In the genomic region with DNA sequence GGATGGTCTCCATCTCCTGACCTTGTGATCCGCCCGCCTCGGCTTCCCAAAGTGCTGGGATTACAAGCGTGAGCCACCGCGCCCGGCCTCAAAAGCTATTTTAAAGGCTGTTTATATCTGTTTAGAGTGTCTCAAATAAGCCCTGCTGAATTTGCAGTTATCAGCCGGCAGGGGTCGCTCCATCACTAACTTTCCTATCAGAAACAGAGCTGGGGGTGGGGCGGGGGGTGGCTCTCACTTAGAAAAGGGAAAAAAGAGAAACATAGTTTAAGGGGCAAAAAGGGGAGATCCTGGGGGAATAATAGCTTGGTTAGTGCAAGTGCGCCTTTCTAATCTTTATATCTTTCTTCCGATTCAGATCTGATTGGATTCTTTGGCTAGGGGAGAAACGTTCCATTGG, we compare ENCODE assay signal across 20 cellular contexts.
DNase-seq lines count a peak whose midpoint lies in the region; ATAC-seq and TF ChIP-seq lines count a peak whose summit lies in the region.
"Had no signal": no experiment of that assay in that cellular context is flagged by ENCODE, and none has a peak within 500 bp of the region (broad histone marks: within the 10 kb centered on the region; RNA-seq: fewer than 3 reads in every experiment).

No MANE protein-coding gene starts in this region.

- H3K4me3 ChIP-seq in PC-9 (no peak overlapping the region), mesenchymal stem cell (ENCODE audit: insufficient read depth in 1 of 2, low read depth in 1 of 2, low read length in 2 of 2) (no peak overlapping the region)
- H3K4me3 ChIP-seq: colonic mucosa, psoas muscle, tibial nerve had no signal

- H3K18ac ChIP-seq in mesenchymal stem cell (ENCODE audit: low read depth in 1 of 2, low read length in 2 of 2) = no peak overlapping the region

- CTCF ChIA-PET in PC-9 (lab: Charles Lee) = interaction anchor here (0.7 kb wide), 1 partner anchor 466 kb away, joined by 3 read pairs; no protein-coding TSS in a partner anchor

- H4K20me1 ChIP-seq in PC-9 (ENCODE audit: insufficient read depth) = no peaks in the 10 kb centered on the region

- H3K9ac ChIP-seq in mesenchymal stem cell (ENCODE audit: low read length) = no peak overlapping the region

- no peak overlapping the region for H3K27ac Mint-ChIP-seq in stimulated activated effector memory CD8-positive, alpha-beta T cell treated with anti-CD3 and anti-CD28 coated beads, Interleukin-12 subunit alpha, Interleukin-12 subunit beta, amount 100 ng/mL, for 72 hours
- H3K27ac Mint-ChIP-seq: activated CD8-positive, alpha-beta memory T cell treated with anti-CD3 and anti-CD28 coated beads, Interleukin-2, amount 10 ng/mL, durations not matched to agents 7 days and 5 days; brain; CD8-positive, alpha-beta memory T cell; mesothelial cell of epicardium; nephron had no signal

- H3K9me3 Mint-ChIP-seq in stimulated activated effector memory CD8-positive, alpha-beta T cell treated with anti-CD3 and anti-CD28 coated beads, Interleukin-12 subunit alpha, Interleukin-12 subunit beta, amount 100 ng/mL, for 72 hours = peaks cover 12% of the 10 kb centered on the region

- no peak overlapping the region for H2AK5ac ChIP-seq in mesenchymal stem cell (ENCODE audit: low read length, severe bottlenecking)

- H3K36me3 ChIP-seq in PC-9 (ENCODE audit: low read depth) = no peaks in the 10 kb centered on the region
- no peaks in the 10 kb centered on the region for H3K36me3 ChIP-seq in mesenchymal stem cell (ENCODE audit: control insufficient read depth in 1 of 2, insufficient read depth in 2 of 2, low read depth in 1 of 2, low read length in 2 of 2)
- H3K36me3 ChIP-seq: colonic mucosa, tibial nerve had no signal

- BruUV-seq in PC-9 (replicated peaks; lab: Mats Ljungman, UMichigan) = no TSS peak

- H3K79me2 ChIP-seq in PC-9 (ENCODE audit: low read depth) = no peaks in the 10 kb centered on the region

- H3K27ac ChIP-seq in PC-9 (no peak overlapping the region), mesenchymal stem cell (ENCODE audit: low read length, poor library complexity, severe bottlenecking) (no peak overlapping the region)
- H3K27ac ChIP-seq: colonic mucosa, psoas muscle, tibial nerve had no signal

- peak; percentile 67 for TF ChIP-seq CTCF in PC-9 (conservative IDR thresholded peaks at IDR 0.05)

- H3K27me3 ChIP-seq in PC-9 (ENCODE audit: insufficient read depth, low read depth) = no peaks in the 10 kb centered on the region
- H3K27me3 ChIP-seq in mesenchymal stem cell (ENCODE audit: control insufficient read depth in 1 of 2, insufficient read depth in 1 of 2, low read length in 2 of 2) = no peaks in the 10 kb centered on the region
- H3K27me3 ChIP-seq: colonic mucosa, tibial nerve had no signal

- H2AFZ ChIP-seq in PC-9 (no peak overlapping the region), mesenchymal stem cell (ENCODE audit: low read depth, low read length) (no peak overlapping the region)

- POLR2A ChIA-PET in PC-9 (lab: Charles Lee; ENCODE audit: unreplicated experiment) = no interaction called here

- no peak overlapping the region for H3K4me2 ChIP-seq in PC-9
- H3K4me2 ChIP-seq in mesenchymal stem cell (ENCODE audit: low read length, poor library complexity, severe bottlenecking) = no peak overlapping the region

- H4K91ac ChIP-seq in mesenchymal stem cell (ENCODE audit: low read length) = no peak overlapping the region

- no peak overlapping the region for H3K23ac ChIP-seq in mesenchymal stem cell (ENCODE audit: low read length in 2 of 2)

- no peaks in the 10 kb centered on the region for H3K9me2 ChIP-seq in PC-9 (ENCODE audit: insufficient read depth)

- H3K36me3 Mint-ChIP-seq in stimulated activated effector memory CD8-positive, alpha-beta T cell treated with anti-CD3 and anti-CD28 coated beads, Interleukin-12 subunit alpha, Interleukin-12 subunit beta, amount 100 ng/mL, for 72 hours = no peaks in the 10 kb centered on the region
- H3K36me3 Mint-ChIP-seq: activated CD8-positive, alpha-beta memory T cell treated with anti-CD3 and anti-CD28 coated beads, Interleukin-2, amount 10 ng/mL, durations not matched to agents 7 days and 5 days; brain; CD8-positive, alpha-beta memory T cell; mesothelial cell of epicardium had no signal

- no peak for ATAC-seq in stimulated activated effector memory CD8-positive, alpha-beta T cell treated with anti-CD3 and anti-CD28 coated beads, Interleukin-12 subunit alpha, Interleukin-12 subunit beta, amount 100 ng/mL, for 72 hours
- no peak for ATAC-seq in GM21737 (IDR thresholded peaks at IDR 0.05; ENCODE audit: unreplicated experiment)
- ATAC-seq: activated CD8-positive, alpha-beta memory T cell treated with anti-CD3 and anti-CD28 coated beads, Interleukin-2, amount 10 ng/mL, durations not matched to agents 7 days and 5 days; left lobe of liver; psoas muscle; stimulated activated naive CD8-positive, alpha-beta T cell treated with anti-CD3 and anti-CD28 coated beads, Interleukin-15, Interleukin-2, amounts not matched to agents 100 U/mL and 50 U/mL, for 24 hours had no signal

- H3K9me3 ChIP-seq in PC-9 (ENCODE audit: insufficient read depth, low read depth) (no peaks in the 10 kb centered on the region), mesenchymal stem cell (ENCODE audit: control insufficient read depth, low read length) (peaks cover 5% of the 10 kb centered on the region)
- H3K9me3 ChIP-seq: colonic mucosa, psoas muscle, tibial nerve had no signal

- H3K4me1 ChIP-seq in PC-9 (replicated peaks; ENCODE audit: insufficient read depth) = no peaks in the 10 kb centered on the region
- no peaks in the 10 kb centered on the region for H3K4me1 ChIP-seq in mesenchymal stem cell (ENCODE audit: control insufficient read depth, insufficient read depth, low read depth, low read length)
- H3K4me1 ChIP-seq: colonic mucosa, psoas muscle, tibial nerve had no signal

- no peak overlapping the region for H3K14ac ChIP-seq in mesenchymal stem cell (ENCODE audit: low read length in 2 of 2)

- intact Hi-C loops in PC-9 (cut with micrococcal nuclease; ENCODE audit: unreplicated experiment) = loop anchor here (10.0 kb wide), 1 partner anchor 570 kb away; no protein-coding TSS in a partner anchor

- H3K4me3 Mint-ChIP-seq in stimulated activated effector memory CD8-positive, alpha-beta T cell treated with anti-CD3 and anti-CD28 coated beads, Interleukin-12 subunit alpha, Interleukin-12 subunit beta, amount 100 ng/mL, for 72 hours = no peak overlapping the region
- H3K4me3 Mint-ChIP-seq: activated CD8-positive, alpha-beta memory T cell treated with anti-CD3 and anti-CD28 coated beads, Interleukin-2, amount 10 ng/mL, durations not matched to agents 7 days and 5 days; brain; CD8-positive, alpha-beta memory T cell; mesothelial cell of epicardium; nephron had no signal

- no peaks in the 10 kb centered on the region for H3K4me1 Mint-ChIP-seq in stimulated activated effector memory CD8-positive, alpha-beta T cell treated with anti-CD3 and anti-CD28 coated beads, Interleukin-12 subunit alpha, Interleukin-12 subunit beta, amount 100 ng/mL, for 72 hours
- H3K4me1 Mint-ChIP-seq: activated CD8-positive, alpha-beta memory T cell treated with anti-CD3 and anti-CD28 coated beads, Interleukin-2, amount 10 ng/mL, durations not matched to agents 7 days and 5 days; brain; CD8-positive, alpha-beta memory T cell; mesothelial cell of epicardium; nephron had no signal

- WGBS in mesenchymal stem cell = no CpG with 5 or more reads among the region's 13 CpGs

- H2BK15ac ChIP-seq in mesenchymal stem cell (ENCODE audit: low read depth, poor library complexity, severe bottlenecking) = no peak overlapping the region

- no peaks in the 10 kb centered on the region for H3K79me1 ChIP-seq in mesenchymal stem cell (replicated peaks; ENCODE audit: low read length, poor library complexity, severe bottlenecking)

- H3F3A ChIP-seq in PC-9 (ENCODE audit: insufficient read depth, low read depth) = no peaks in the 10 kb centered on the region

- H2BK5ac ChIP-seq in mesenchymal stem cell (ENCODE audit: low read depth, low read length, poor library complexity, severe bottlenecking) = no peak overlapping the region

- H3K4ac ChIP-seq in mesenchymal stem cell (ENCODE audit: low read depth in 1 of 2, low read length in 2 of 2) = no peak overlapping the region

- no peak overlapping the region for H4K8ac ChIP-seq in mesenchymal stem cell (ENCODE audit: low read length)

- no peak overlapping the region for H2BK12ac ChIP-seq in mesenchymal stem cell (ENCODE audit: low read length in 2 of 2)

- no peak overlapping the region for H2BK120ac ChIP-seq in mesenchymal stem cell (ENCODE audit: low read depth, low read length)

- DNase-seq in DMS 273 treated with DMSO at 0.1 percent for 48 hours (lab: John Stamatoyannopoulos, UW) = peak; percentile 7
- DNase-seq in HT-29 (ENCODE audit: low spot score) = peak; percentile 21
- no peak for DNase-seq in PC-9
- DNase-seq in mesenchymal stem cell = peak; percentile 1
- no peak for DNase-seq in stimulated activated effector memory CD8-positive, alpha-beta T cell treated with anti-CD3 and anti-CD28 coated beads, Interleukin-12 subunit alpha, Interleukin-12 subunit beta, amount 100 ng/mL, for 72 hours (ENCODE audit: low spot score in 2 of 2)
- no peak for DNase-seq in pons (ENCODE audit: low spot score)
- DNase-seq: activated CD8-positive, alpha-beta memory T cell treated with anti-CD3 and anti-CD28 coated beads, Interleukin-2, amount 10 ng/mL, durations not matched to agents 7 days and 5 days; CD8-positive, alpha-beta memory T cell; colonic mucosa; DND-41; HCEC 1CT; NCI-H1436 treated with DMSO at 0.1 percent for 48 hours; psoas muscle; stimulated activated naive CD8-positive, alpha-beta T cell treated with anti-CD3 and anti-CD28 coated beads, Interleukin-15, Interleukin-2, amounts not matched to agents 100 U/mL and 50 U/mL, for 24 hours had no signal

Comparison
In these comparisons a context has a peak if more than half of its experiments do, and no peak if none do; other contexts are left out.
1. DNase-seq: peak in DMS 273 treated with DMSO at 0.1 percent for 48 hours (single experiment), HT-29 (single experiment) and mesenchymal stem cell (single experiment); none in PC-9 (0 of 2), stimulated activated effector memory CD8-positive, alpha-beta T cell treated with anti-CD3 and anti-CD28 coated beads, Interleukin-12 subunit alpha, Interleukin-12 subunit beta, amount 100 ng/mL, for 72 hours (0 of 2) and pons (single experiment).